In the genomic region with DNA sequence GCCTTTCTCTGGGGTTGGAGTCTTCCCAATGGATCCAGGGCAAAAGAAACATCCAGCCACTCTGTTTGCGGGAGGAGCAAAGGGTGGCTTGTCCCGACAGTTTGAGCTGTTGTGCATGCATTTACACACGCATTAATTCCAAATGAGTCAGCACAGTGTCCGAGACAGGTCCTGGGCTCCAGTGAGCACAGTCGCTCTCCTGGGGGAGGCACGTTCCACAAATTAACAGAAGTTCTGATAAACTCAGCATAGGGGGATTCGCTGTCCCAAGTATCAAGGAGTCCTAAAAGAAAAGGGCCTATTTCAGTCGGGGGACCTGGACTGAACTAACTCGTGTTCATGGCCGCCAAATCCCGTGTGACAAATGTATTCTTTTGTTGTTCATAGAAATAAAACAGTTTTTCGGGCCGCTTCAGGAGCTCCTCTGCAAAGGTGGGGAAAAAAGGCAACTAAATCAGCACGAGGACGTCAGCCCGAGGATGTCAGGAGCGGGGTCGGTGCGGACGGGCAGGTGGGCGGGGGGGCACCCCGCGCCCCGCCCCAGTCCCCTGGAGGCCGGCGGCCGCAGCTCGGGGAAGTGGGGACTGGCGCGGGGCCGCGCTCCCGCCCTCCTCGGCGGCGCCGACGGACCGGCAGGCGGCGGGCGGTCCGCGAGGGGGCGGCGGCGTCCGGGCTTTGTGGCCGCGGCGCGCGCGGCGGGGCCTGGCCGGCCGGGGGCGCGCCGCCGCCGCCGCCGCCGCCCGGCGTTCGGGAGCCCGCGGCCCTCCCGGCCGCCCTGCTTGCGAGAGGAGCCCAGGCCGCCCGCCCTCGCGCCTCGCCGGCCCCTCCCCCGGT, we compare ENCODE assay signal across 8 cellular contexts. TPM values are rescaled to one million over a fixed set of nuclear protein-coding genes. Genes with fewer than 3 reads are reported as not detected.
DNase-seq lines count a peak whose midpoint lies in the region; ATAC-seq and TF ChIP-seq lines count a peak whose summit lies in the region.

MSANTD3 (plus strand) TSS at position 612 of the 834 bp plus-strand sequence. CDS start 14,796 bp downstream, outside the sequence.

- no peaks in the 10 kb centered on the region for H3K36me3 ChIP-seq in left lung

- peak within 1 kb of the TSS; percentile 64 to 71 for H3K4me3 ChIP-seq in left lung

- peaks cover 8 to 38% of the 10 kb centered on the region in 2 donors for H3K4me1 ChIP-seq in left lung

- no peaks in the 10 kb centered on the region for H3K9me3 ChIP-seq in left lung

- DNase-seq in NCI-H2171 (lab: John Stamatoyannopoulos, UW) (peak; percentile 83), dermis blood vessel endothelial cell (peak; percentile 76), left lung (peak; percentile 61 to 91)
- peak; percentile 19 to 39 for DNase-seq in activated CD4-positive, alpha-beta T cell treated with anti-CD3 and anti-CD28 coated beads for 4 hours
- peak; percentile 55 to 67 for DNase-seq in stimulated activated CD4-positive, alpha-beta T cell treated with anti-CD3 and anti-CD28 coated beads, Interleukin-2, amount 100 ng/mL, for 24 hours

- intact Hi-C loops in left lung (cut with DNase I) = no loop called here

- no peaks in the 10 kb centered on the region for H3K27me3 ChIP-seq in left lung

- ATAC-seq in GM18502 (IDR thresholded peaks at IDR 0.05; ENCODE audit: poor library complexity, unreplicated experiment) (peak; percentile 74), HG02970 (IDR thresholded peaks at IDR 0.05; ENCODE audit: low FRiP score, unreplicated experiment) (peak; percentile 73), left lung (peak; percentile 86)

- TF ChIP-seq CTCF in 22Rv1 (IDR thresholded peaks at IDR 0.05) (peak; percentile 45), left lung (IDR thresholded peaks at IDR 0.05) (no peak)

- H3K27ac ChIP-seq in 22Rv1 (peak within 1 kb of the TSS; percentile 70), left lung (peak within 1 kb of the TSS; percentile 86 to 90)

RNA-seq across cellular contexts. Expression of gene MSANTD3, which starts in this region (rescaled TPM):
- total RNA-seq in dermis blood vessel endothelial cell (53.4 and 57.3 TPM in 2 replicates), left lung (10 to 100 TPM; 30.7 to 31.7 TPM)

Comparison
In these comparisons a context has a peak if more than half of its experiments do, and no peak if none do; other contexts are left out.
1. Peak in every context shown above with its lines: DNase-seq, ATAC-seq, H3K4me3 ChIP-seq and H3K27ac ChIP-seq.
2. DNase-seq: peak in every context shown above with its lines; median percentile 83 in NCI-H2171; 76 in dermis blood vessel endothelial cell; 76 in left lung; 61 in stimulated activated CD4-positive, alpha-beta T cell treated with anti-CD3 and anti-CD28 coated beads, Interleukin-2, amount 100 ng/mL, for 24 hours; 29 in activated CD4-positive, alpha-beta T cell treated with anti-CD3 and anti-CD28 coated beads for 4 hours.